ENCODE assay signal across 29 cellular contexts in the genomic region with DNA sequence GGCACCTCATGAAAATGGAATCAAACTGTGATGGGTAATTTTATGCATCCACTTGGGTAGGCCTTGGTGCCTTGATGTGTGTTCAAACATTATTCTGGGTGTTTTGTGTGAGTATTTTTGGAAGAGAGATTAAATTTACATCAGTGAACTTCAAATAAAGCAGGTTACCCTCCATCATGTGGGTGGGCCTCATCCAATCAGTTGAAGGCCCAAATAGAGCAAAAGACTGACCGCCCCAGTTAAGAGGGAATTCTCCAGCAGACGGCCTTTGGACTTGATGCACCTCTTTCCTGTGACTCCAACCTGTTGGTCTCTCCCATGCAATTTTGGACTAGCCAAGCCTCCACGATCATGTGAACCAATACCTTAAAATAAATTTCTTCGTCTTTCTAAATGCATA.
"Had no signal": no experiment of that assay in that cellular context is flagged by ENCODE, and none has a peak within 500 bp of the region (broad histone marks: within the 10 kb centered on the region; RNA-seq: fewer than 3 reads in every experiment).

No MANE protein-coding gene starts in this region.

- H3K27ac ChIP-seq: stomach, suprapubic skin, testis, thoracic aorta, thyroid gland, tibial artery, tibial nerve, transverse colon, upper lobe of left lung, upper lobe of right lung, uterus, vagina had no signal

- H3K4me1 Mint-ChIP-seq: stimulated activated effector memory CD8-positive, alpha-beta T cell treated with anti-CD3 and anti-CD28 coated beads, Interleukin-12 subunit alpha, Interleukin-12 subunit beta, amount 100 ng/mL, for 72 hours; stimulated activated memory B cell treated with anti-CD40 and anti-IgM and Interleukin-4, amounts not matched to agents 10 μg/mL and 1 μg/mL and 100 μg/mL, for 72 hours; stimulated activated naive B cell treated with anti-CD40 and anti-IgM and Interleukin-4, amounts not matched to agents 10 μg/mL and 1 μg/mL and 100 μg/mL, for 72 hours; stimulated activated naive CD8-positive, alpha-beta T cell treated with anti-CD3 and anti-CD28 coated beads, Interleukin-15, amount 100 ng/mL, for 72 hours had no signal

- H3K4me1 ChIP-seq: suprapubic skin, testis, tibial artery, tibial nerve, transverse colon, upper lobe of left lung, upper lobe of right lung, uterus, vagina had no signal

- FAIRE-seq: urothelium cell line had no signal

- H3K4me3 ChIP-seq: stomach, suprapubic skin, testis, thoracic aorta, thyroid gland, tibial artery, tibial nerve, transverse colon, upper lobe of left lung, upper lobe of right lung, uterus, vagina had no signal

- H3K27ac Mint-ChIP-seq: stimulated activated effector memory CD8-positive, alpha-beta T cell treated with anti-CD3 and anti-CD28 coated beads, Interleukin-12 subunit alpha, Interleukin-12 subunit beta, amount 100 ng/mL, for 72 hours; stimulated activated memory B cell treated with anti-CD40 and anti-IgM and Interleukin-4, amounts not matched to agents 10 μg/mL and 1 μg/mL and 100 μg/mL, for 72 hours; stimulated activated naive B cell treated with anti-CD40 and anti-IgM and Interleukin-4, amounts not matched to agents 10 μg/mL and 1 μg/mL and 100 μg/mL, for 72 hours; stimulated activated naive CD8-positive, alpha-beta T cell treated with anti-CD3 and anti-CD28 coated beads, Interleukin-15, amount 100 ng/mL, for 72 hours; stimulated activated naive CD8-positive, alpha-beta T cell treated with anti-CD3 and anti-CD28 coated beads, Interleukin-15, Interleukin-2, amounts not matched to agents 100 ng/mL and 50 ng/mL, for 24 hours; type B pancreatic cell had no signal

- H3K27me3 ChIP-seq: stomach, suprapubic skin, testis, thyroid gland, tibial artery, tibial nerve, transverse colon, upper lobe of left lung, upper lobe of right lung, uterus, vagina had no signal

- H3K36me3 ChIP-seq: stomach, suprapubic skin, thoracic aorta, thyroid gland, tibial artery, tibial nerve, transverse colon, upper lobe of left lung, upper lobe of right lung, uterus, vagina had no signal

- H3K4me3 Mint-ChIP-seq: stimulated activated effector memory CD8-positive, alpha-beta T cell treated with anti-CD3 and anti-CD28 coated beads, Interleukin-12 subunit alpha, Interleukin-12 subunit beta, amount 100 ng/mL, for 72 hours; stimulated activated memory B cell treated with anti-CD40 and anti-IgM and Interleukin-4, amounts not matched to agents 10 μg/mL and 1 μg/mL and 100 μg/mL, for 72 hours; stimulated activated naive B cell treated with anti-CD40 and anti-IgM and Interleukin-4, amounts not matched to agents 10 μg/mL and 1 μg/mL and 100 μg/mL, for 72 hours; stimulated activated naive CD8-positive, alpha-beta T cell treated with anti-CD3 and anti-CD28 coated beads, Interleukin-15, amount 100 ng/mL, for 72 hours; stimulated activated naive CD8-positive, alpha-beta T cell treated with anti-CD3 and anti-CD28 coated beads, Interleukin-15, Interleukin-2, amounts not matched to agents 100 ng/mL and 50 ng/mL, for 24 hours; type B pancreatic cell had no signal

- DNase-seq: stimulated activated CD4-positive, alpha-beta T cell treated with anti-CD3 and anti-CD28 coated beads, Interleukin-2, amount 100 ng/mL, for 48 hours; stimulated activated CD4-positive, alpha-beta T cell treated with anti-CD3 and anti-CD28 coated beads, Interleukin-4, amount 100 ng/mL, for 1 hour; stimulated activated CD4-positive, alpha-beta T cell treated with anti-CD3 and anti-CD28 coated beads, Interleukin-4, amount 100 ng/mL, for 24 hours; stimulated activated CD4-positive, alpha-beta T cell treated with anti-CD3 and anti-CD28 coated beads, Interleukin-4, amount 100 ng/mL, for 4 hours; stimulated activated CD8-positive, alpha-beta memory T cell treated with anti-CD3 and anti-CD28 coated beads, Interleukin-4, amount 100 ng/mL, for 48 hours; stimulated activated naive B cell treated with anti-CD40 and anti-IgM and Interleukin-4, amounts not matched to agents 10 μg/mL and 1 μg/mL and 100 μg/mL, for 72 hours; stimulated activated naive CD4-positive, alpha-beta T cell; stimulated activated naive CD4-positive, alpha-beta T cell treated with Interleukin-2 at 50 U/mL for 16 hours; stimulated activated naive CD8-positive, alpha-beta T cell treated with anti-CD3 and anti-CD28 coated beads, Interleukin-15, amount 100 ng/mL, for 72 hours; stimulated activated naive CD8-positive, alpha-beta T cell treated with anti-CD3 and anti-CD28 coated beads, Interleukin-15, Interleukin-2, amounts not matched to agents 100 U/mL and 50 U/mL, for 24 hours; stomach; substantia nigra; testis; thyroid gland; tibial artery; transverse colon; trophoblast cell; upper lobe of left lung; upper lobe of right lung; uterus had no signal

- ATAC-seq: stimulated activated effector memory CD8-positive, alpha-beta T cell treated with anti-CD3 and anti-CD28 coated beads, Interleukin-12 subunit alpha, Interleukin-12 subunit beta, amount 100 ng/mL, for 72 hours; stimulated activated memory B cell treated with anti-CD40 and anti-IgM and Interleukin-4, amounts not matched to agents 10 μg/mL and 1 μg/mL and 100 μg/mL, for 72 hours; stimulated activated naive B cell treated with anti-CD40 and anti-IgM and Interleukin-4, amounts not matched to agents 10 μg/mL and 1 μg/mL and 100 μg/mL, for 72 hours; stimulated activated naive CD8-positive, alpha-beta T cell treated with anti-CD3 and anti-CD28 coated beads, Interleukin-15, amount 100 ng/mL, for 72 hours; stimulated activated naive CD8-positive, alpha-beta T cell treated with anti-CD3 and anti-CD28 coated beads, Interleukin-15, Interleukin-2, amounts not matched to agents 100 U/mL and 50 U/mL, for 24 hours; upper lobe of right lung had no signal

- H3K36me3 Mint-ChIP-seq: stimulated activated effector memory CD8-positive, alpha-beta T cell treated with anti-CD3 and anti-CD28 coated beads, Interleukin-12 subunit alpha, Interleukin-12 subunit beta, amount 100 ng/mL, for 72 hours; stimulated activated memory B cell treated with anti-CD40 and anti-IgM and Interleukin-4, amounts not matched to agents 10 μg/mL and 1 μg/mL and 100 μg/mL, for 72 hours; stimulated activated naive B cell treated with anti-CD40 and anti-IgM and Interleukin-4, amounts not matched to agents 10 μg/mL and 1 μg/mL and 100 μg/mL, for 72 hours had no signal

- H3K27me3 Mint-ChIP-seq: stimulated activated memory B cell treated with anti-CD40 and anti-IgM and Interleukin-4, amounts not matched to agents 10 μg/mL and 1 μg/mL and 100 μg/mL, for 72 hours; stimulated activated naive B cell treated with anti-CD40 and anti-IgM and Interleukin-4, amounts not matched to agents 10 μg/mL and 1 μg/mL and 100 μg/mL, for 72 hours; stimulated activated naive CD8-positive, alpha-beta T cell treated with anti-CD3 and anti-CD28 coated beads, Interleukin-15, amount 100 ng/mL, for 72 hours; stimulated activated naive CD8-positive, alpha-beta T cell treated with anti-CD3 and anti-CD28 coated beads, Interleukin-15, Interleukin-2, amounts not matched to agents 100 ng/mL and 50 ng/mL, for 24 hours; type B pancreatic cell had no signal

- H3K9me3 ChIP-seq: stomach, suprapubic skin, testis, thoracic aorta, thyroid gland, tibial artery, tibial nerve, transverse colon, upper lobe of left lung, upper lobe of right lung, uterus, vagina had no signal
